17 cellular contexts compared by ENCODE assay signal in genomic region chr12:88634008-88634407, GRCh38.
"Had no signal": no experiment of that assay in that cellular context is flagged by ENCODE, and none has a peak within 500 bp of the region (broad histone marks: within the 10 kb centered on the region; RNA-seq: fewer than 3 reads in every experiment).

No MANE protein-coding gene starts in this region.

- H3K9me3 ChIP-seq: left ventricle myocardium inferior, right atrium auricular region, thoracic aorta, upper lobe of left lung had no signal

- DNase-seq: activated CD4-positive, alpha-beta T cell treated with anti-CD3 and anti-CD28 coated beads for 1 hour; activated CD8-positive, alpha-beta memory T cell treated with anti-CD3 and anti-CD28 coated beads for 24 hours; activated CD8-positive, alpha-beta memory T cell treated with anti-CD3 and anti-CD28 coated beads, Interleukin-2, amount 50 U/mL, for 48 hours; activated effector memory CD4-positive, alpha-beta T cell treated with Interleukin-2 at 50 U/mL for 16 hours; activated T-cell treated with anti-CD3 and anti-CD28 coated beads, Interleukin-2, amount 50 U/mL, for 48 hours; effector memory CD4-positive, alpha-beta T cell; foreskin melanocyte; glutamatergic neuron; kidney; left ventricle myocardium inferior; occipital lobe; upper lobe of left lung; WERI-Rb-1 had no signal

- H3K4me1 Mint-ChIP-seq: activated naive CD4-positive, alpha-beta T cell treated with anti-CD3 and anti-CD28 coated beads, Interleukin-2, amount 50 U/mL, for 24 hours had no signal

- H3K36me3 ChIP-seq: left ventricle myocardium inferior, right atrium auricular region, thoracic aorta, upper lobe of left lung, WERI-Rb-1 had no signal

- H3K27ac Mint-ChIP-seq: activated naive CD4-positive, alpha-beta T cell treated with anti-CD3 and anti-CD28 coated beads, Interleukin-2, amount 50 U/mL, for 24 hours; dendritic cell treated with granulocyte-macrophage colony-stimulating factor and Interleukin-4, amounts not matched to agents 40 ng/mL and 50 ng/mL, for 4 days had no signal

- H3K27me3 ChIP-seq: right atrium auricular region, upper lobe of left lung had no signal

- H3K9me3 Mint-ChIP-seq: activated naive CD4-positive, alpha-beta T cell treated with anti-CD3 and anti-CD28 coated beads, Interleukin-2, amount 50 U/mL, for 24 hours; dendritic cell treated with granulocyte-macrophage colony-stimulating factor and Interleukin-4, amounts not matched to agents 40 ng/mL and 50 ng/mL, for 4 days had no signal

- H3K27me3 Mint-ChIP-seq: activated naive CD4-positive, alpha-beta T cell treated with anti-CD3 and anti-CD28 coated beads, Interleukin-2, amount 50 U/mL, for 24 hours had no signal

- H3K36me3 Mint-ChIP-seq: activated naive CD4-positive, alpha-beta T cell treated with anti-CD3 and anti-CD28 coated beads, Interleukin-2, amount 50 U/mL, for 24 hours had no signal

- H3K4me3 ChIP-seq: left ventricle myocardium inferior, right atrium auricular region, thoracic aorta, upper lobe of left lung had no signal

- H3K4me3 Mint-ChIP-seq: activated naive CD4-positive, alpha-beta T cell treated with anti-CD3 and anti-CD28 coated beads, Interleukin-2, amount 50 U/mL, for 24 hours; dendritic cell treated with granulocyte-macrophage colony-stimulating factor and Interleukin-4, amounts not matched to agents 40 ng/mL and 50 ng/mL, for 4 days had no signal
